ENCODE assay signal across 1 cellular context in the genomic region with DNA sequence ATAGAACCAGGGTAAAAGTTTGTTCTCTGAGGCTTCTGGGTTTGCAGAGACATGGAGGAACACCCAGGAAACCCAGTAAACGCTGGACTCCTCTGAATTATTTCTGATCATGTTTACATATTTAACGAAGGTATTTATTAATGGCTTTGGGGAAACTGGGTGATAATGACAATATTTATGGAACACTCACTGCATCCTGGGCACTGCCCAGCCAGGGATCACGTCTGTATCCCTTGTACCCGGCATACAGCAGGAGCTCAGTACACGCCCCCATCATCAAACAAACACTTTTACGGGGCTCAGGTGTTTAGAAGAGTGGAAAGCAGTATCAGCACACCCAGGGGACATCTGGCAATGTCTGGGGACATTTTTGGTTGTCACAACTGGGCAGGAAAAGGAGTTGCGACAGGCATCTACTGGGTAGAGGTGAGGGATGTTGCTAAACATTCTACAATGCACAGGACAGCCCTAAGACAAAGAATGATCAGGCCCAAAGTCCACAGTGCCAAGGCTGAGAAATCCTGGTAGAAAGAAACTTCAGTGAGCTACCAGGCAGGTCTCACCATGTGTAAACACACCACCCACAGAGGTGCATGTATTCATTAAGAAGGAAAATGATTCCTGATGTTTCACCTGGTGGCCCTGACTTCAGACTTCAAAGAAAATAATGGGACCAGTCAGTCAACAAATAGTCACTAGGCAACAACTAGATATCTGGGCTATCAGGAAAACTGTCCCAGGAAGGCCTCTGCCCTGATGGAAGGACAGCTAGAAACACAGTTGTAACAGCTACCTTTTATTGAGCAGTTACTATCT.
TF ChIP-seq lines count a peak whose summit lies in the region.

No MANE protein-coding gene starts in this region.

TF ChIP-seq in HepG2, 621 proteins besides CTCF, POLR2A, EP300 and RAD21 (continued from another document and continues in another):
- TF ChIP-seq, protein P1, sequence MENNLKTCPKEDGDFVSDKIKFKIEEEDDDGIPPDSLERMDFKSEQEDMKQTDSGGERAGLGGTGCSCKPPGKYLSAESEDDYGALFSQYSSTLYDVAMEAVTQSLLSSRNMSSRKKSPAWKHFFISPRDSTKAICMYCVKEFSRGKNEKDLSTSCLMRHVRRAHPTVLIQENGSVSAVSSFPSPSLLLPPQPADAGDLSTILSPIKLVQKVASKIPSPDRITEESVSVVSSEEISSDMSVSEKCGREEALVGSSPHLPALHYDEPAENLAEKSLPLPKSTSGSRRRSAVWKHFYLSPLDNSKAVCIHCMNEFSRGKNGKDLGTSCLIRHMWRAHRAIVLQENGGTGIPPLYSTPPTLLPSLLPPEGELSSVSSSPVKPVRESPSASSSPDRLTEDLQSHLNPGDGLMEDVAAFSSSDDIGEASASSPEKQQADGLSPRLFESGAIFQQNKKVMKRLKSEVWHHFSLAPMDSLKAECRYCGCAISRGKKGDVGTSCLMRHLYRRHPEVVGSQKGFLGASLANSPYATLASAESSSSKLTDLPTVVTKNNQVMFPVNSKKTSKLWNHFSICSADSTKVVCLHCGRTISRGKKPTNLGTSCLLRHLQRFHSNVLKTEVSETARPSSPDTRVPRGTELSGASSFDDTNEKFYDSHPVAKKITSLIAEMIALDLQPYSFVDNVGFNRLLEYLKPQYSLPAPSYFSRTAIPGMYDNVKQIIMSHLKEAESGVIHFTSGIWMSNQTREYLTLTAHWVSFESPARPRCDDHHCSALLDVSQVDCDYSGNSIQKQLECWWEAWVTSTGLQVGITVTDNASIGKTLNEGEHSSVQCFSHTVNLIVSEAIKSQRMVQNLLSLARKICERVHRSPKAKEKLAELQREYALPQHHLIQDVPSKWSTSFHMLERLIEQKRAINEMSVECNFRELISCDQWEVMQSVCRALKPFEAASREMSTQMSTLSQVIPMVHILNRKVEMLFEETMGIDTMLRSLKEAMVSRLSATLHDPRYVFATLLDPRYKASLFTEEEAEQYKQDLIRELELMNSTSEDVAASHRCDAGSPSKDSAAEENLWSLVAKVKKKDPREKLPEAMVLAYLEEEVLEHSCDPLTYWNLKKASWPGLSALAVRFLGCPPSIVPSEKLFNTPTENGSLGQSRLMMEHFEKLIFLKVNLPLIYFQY (CRISPR knock-in tag; IDR thresholded peaks at IDR 0.05; ENCODE audit: borderline replicate concordance), result no peak
- TF ChIP-seq GABPB1 (CRISPR knock-in tag; IDR thresholded peaks at IDR 0.05), result no peak; the same call in 1 of the 2 replicates
- TF ChIP-seq U2AF2 (IDR thresholded peaks at IDR 0.05; ENCODE audit: low read depth, low read length), result no peak
- no peak; the same call in 1 of the 2 replicates for TF ChIP-seq ZSCAN25 (CRISPR knock-in tag; IDR thresholded peaks at IDR 0.05)
- TF ChIP-seq, protein P2, sequence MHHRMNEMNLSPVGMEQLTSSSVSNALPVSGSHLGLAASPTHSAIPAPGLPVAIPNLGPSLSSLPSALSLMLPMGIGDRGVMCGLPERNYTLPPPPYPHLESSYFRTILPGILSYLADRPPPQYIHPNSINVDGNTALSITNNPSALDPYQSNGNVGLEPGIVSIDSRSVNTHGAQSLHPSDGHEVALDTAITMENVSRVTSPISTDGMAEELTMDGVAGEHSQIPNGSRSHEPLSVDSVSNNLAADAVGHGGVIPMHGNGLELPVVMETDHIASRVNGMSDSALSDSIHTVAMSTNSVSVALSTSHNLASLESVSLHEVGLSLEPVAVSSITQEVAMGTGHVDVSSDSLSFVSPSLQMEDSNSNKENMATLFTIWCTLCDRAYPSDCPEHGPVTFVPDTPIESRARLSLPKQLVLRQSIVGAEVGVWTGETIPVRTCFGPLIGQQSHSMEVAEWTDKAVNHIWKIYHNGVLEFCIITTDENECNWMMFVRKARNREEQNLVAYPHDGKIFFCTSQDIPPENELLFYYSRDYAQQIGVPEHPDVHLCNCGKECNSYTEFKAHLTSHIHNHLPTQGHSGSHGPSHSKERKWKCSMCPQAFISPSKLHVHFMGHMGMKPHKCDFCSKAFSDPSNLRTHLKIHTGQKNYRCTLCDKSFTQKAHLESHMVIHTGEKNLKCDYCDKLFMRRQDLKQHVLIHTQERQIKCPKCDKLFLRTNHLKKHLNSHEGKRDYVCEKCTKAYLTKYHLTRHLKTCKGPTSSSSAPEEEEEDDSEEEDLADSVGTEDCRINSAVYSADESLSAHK (CRISPR knock-in tag; IDR thresholded peaks at IDR 0.05; ENCODE audit: borderline replicate concordance), result no peak
- TF ChIP-seq SNAI1 (CRISPR knock-in tag; IDR thresholded peaks at IDR 0.05; ENCODE audit: borderline replicate concordance), result no peak
- TF ChIP-seq, protein P3, sequence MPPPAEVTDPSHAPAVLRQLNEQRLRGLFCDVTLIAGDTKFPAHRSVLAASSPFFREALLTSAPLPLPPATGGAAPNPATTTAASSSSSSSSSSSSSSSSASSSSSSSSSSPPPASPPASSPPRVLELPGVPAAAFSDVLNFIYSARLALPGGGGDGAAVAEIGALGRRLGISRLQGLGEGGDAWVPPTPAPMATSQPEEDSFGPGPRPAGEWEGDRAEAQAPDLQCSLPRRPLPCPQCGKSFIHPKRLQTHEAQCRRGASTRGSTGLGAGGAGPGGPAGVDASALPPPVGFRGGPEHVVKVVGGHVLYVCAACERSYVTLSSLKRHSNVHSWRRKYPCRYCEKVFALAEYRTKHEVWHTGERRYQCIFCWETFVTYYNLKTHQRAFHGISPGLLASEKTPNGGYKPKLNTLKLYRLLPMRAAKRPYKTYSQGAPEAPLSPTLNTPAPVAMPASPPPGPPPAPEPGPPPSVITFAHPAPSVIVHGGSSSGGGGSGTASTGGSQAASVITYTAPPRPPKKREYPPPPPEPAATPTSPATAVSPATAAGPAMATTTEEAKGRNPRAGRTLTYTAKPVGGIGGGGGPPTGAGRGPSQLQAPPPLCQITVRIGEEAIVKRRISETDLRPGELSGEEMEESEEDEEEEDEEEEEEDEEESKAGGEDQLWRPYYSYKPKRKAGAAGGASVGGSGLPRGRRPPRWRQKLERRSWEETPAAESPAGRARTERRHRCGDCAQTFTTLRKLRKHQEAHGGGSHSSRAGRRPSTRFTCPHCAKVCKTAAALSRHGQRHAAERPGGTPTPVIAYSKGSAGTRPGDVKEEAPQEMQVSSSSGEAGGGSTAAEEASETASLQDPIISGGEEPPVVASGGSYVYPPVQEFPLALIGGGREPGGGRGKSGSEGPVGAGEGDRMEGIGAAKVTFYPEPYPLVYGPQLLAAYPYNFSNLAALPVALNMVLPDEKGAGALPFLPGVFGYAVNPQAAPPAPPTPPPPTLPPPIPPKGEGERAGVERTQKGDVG (CRISPR knock-in tag; IDR thresholded peaks at IDR 0.05; ENCODE audit: borderline replicate concordance), result no peak
- TF ChIP-seq TMF1 (CRISPR knock-in tag; IDR thresholded peaks at IDR 0.05; ENCODE audit: low read depth), result no peak
- TF ChIP-seq ZNF589 (CRISPR knock-in tag; conservative IDR thresholded peaks at IDR 0.05), result no peak
- TF ChIP-seq, protein P4, sequence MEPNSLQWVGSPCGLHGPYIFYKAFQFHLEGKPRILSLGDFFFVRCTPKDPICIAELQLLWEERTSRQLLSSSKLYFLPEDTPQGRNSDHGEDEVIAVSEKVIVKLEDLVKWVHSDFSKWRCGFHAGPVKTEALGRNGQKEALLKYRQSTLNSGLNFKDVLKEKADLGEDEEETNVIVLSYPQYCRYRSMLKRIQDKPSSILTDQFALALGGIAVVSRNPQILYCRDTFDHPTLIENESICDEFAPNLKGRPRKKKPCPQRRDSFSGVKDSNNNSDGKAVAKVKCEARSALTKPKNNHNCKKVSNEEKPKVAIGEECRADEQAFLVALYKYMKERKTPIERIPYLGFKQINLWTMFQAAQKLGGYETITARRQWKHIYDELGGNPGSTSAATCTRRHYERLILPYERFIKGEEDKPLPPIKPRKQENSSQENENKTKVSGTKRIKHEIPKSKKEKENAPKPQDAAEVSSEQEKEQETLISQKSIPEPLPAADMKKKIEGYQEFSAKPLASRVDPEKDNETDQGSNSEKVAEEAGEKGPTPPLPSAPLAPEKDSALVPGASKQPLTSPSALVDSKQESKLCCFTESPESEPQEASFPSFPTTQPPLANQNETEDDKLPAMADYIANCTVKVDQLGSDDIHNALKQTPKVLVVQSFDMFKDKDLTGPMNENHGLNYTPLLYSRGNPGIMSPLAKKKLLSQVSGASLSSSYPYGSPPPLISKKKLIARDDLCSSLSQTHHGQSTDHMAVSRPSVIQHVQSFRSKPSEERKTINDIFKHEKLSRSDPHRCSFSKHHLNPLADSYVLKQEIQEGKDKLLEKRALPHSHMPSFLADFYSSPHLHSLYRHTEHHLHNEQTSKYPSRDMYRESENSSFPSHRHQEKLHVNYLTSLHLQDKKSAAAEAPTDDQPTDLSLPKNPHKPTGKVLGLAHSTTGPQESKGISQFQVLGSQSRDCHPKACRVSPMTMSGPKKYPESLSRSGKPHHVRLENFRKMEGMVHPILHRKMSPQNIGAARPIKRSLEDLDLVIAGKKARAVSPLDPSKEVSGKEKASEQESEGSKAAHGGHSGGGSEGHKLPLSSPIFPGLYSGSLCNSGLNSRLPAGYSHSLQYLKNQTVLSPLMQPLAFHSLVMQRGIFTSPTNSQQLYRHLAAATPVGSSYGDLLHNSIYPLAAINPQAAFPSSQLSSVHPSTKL (CRISPR knock-in tag; IDR thresholded peaks at IDR 0.05), result peak; percentile 98
- no peak for TF ChIP-seq ZBTB20 (CRISPR knock-in tag; IDR thresholded peaks at IDR 0.05; ENCODE audit: borderline replicate concordance, low read depth)
- TF ChIP-seq ZBTB7A (CRISPR knock-in tag; IDR thresholded peaks at IDR 0.05), result peak; percentile 75; the same call in 1 of the 2 replicates
- TF ChIP-seq CBX1 (IDR thresholded peaks at IDR 0.05; ENCODE audit: low read depth), result peak; percentile 30
- peak; percentile 53 for TF ChIP-seq HOXA3 (CRISPR knock-in tag; IDR thresholded peaks at IDR 0.05)
- TF ChIP-seq, protein P5, sequence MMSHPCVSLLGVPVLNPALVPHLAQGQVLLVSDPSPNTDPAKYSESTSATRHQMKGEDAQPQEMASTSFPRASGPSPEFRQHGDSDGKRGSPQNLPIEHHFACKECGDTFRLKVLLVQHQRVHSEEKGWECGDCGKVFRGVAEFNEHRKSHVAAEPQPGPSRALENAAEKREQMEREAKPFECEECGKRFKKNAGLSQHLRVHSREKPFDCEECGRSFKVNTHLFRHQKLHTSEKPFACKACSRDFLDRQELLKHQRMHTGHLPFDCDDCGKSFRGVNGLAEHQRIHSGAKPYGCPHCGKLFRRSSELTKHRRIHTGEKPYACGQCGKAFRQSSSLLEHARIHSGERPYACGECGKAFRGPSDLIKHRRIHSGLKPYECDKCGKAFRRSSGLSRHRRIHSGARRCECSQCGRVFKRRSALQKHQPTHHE (CRISPR knock-in tag; IDR thresholded peaks at IDR 0.05; ENCODE audit: borderline replicate concordance), result no peak
- no peak for TF ChIP-seq NONO (IDR thresholded peaks at IDR 0.05)
- no peak for TF ChIP-seq NONO (CRISPR knock-in tag; conservative IDR thresholded peaks at IDR 0.05)
- no peak for TF ChIP-seq JARID2 (CRISPR knock-in tag; IDR thresholded peaks at IDR 0.05; ENCODE audit: insufficient replicate concordance)
- TF ChIP-seq SMARCE1 (IDR thresholded peaks at IDR 0.05; ENCODE audit: borderline replicate concordance), result no peak
- no peak for TF ChIP-seq TAF1 (CRISPR knock-in tag; IDR thresholded peaks at IDR 0.05)
- TF ChIP-seq, protein P6, sequence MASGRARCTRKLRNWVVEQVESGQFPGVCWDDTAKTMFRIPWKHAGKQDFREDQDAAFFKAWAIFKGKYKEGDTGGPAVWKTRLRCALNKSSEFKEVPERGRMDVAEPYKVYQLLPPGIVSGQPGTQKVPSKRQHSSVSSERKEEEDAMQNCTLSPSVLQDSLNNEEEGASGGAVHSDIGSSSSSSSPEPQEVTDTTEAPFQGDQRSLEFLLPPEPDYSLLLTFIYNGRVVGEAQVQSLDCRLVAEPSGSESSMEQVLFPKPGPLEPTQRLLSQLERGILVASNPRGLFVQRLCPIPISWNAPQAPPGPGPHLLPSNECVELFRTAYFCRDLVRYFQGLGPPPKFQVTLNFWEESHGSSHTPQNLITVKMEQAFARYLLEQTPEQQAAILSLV (CRISPR knock-in tag; IDR thresholded peaks at IDR 0.05; ENCODE audit: borderline replicate concordance), result no peak
- TF ChIP-seq, protein P7, sequence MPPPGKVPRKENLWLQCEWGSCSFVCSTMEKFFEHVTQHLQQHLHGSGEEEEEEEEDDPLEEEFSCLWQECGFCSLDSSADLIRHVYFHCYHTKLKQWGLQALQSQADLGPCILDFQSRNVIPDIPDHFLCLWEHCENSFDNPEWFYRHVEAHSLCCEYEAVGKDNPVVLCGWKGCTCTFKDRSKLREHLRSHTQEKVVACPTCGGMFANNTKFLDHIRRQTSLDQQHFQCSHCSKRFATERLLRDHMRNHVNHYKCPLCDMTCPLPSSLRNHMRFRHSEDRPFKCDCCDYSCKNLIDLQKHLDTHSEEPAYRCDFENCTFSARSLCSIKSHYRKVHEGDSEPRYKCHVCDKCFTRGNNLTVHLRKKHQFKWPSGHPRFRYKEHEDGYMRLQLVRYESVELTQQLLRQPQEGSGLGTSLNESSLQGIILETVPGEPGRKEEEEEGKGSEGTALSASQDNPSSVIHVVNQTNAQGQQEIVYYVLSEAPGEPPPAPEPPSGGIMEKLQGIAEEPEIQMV (CRISPR knock-in tag; IDR thresholded peaks at IDR 0.05; ENCODE audit: low read depth), result no peak
- TF ChIP-seq, protein P8, sequence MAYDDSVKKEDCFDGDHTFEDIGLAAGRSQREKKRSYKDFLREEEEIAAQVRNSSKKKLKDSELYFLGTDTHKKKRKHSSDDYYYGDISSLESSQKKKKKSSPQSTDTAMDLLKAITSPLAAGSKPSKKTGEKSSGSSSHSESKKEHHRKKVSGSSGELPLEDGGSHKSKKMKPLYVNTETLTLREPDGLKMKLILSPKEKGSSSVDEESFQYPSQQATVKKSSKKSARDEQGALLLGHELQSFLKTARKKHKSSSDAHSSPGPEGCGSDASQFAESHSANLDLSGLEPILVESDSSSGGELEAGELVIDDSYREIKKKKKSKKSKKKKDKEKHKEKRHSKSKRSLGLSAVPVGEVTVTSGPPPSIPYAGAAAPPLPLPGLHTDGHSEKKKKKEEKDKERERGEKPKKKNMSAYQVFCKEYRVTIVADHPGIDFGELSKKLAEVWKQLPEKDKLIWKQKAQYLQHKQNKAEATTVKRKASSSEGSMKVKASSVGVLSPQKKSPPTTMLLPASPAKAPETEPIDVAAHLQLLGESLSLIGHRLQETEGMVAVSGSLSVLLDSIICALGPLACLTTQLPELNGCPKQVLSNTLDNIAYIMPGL (CRISPR knock-in tag; IDR thresholded peaks at IDR 0.05; ENCODE audit: borderline replicate concordance in 1 of 2, low read depth in 1 of 2), result no peak
- TF ChIP-seq JUN (CRISPR knock-in tag; IDR thresholded peaks at IDR 0.05), result peak; percentile 60; the same call in 1 of the 2 replicates
- TF ChIP-seq ZNF878 (CRISPR knock-in tag; IDR thresholded peaks at IDR 0.05), result no peak
- peak; percentile 73 for TF ChIP-seq SALL1 (CRISPR knock-in tag; IDR thresholded peaks at IDR 0.05)
- TF ChIP-seq KAT7 (CRISPR knock-in tag; IDR thresholded peaks at IDR 0.05; ENCODE audit: borderline replicate concordance), result no peak; the same call in 1 of the 2 replicates
- no peak for TF ChIP-seq PHF5A (CRISPR knock-in tag; IDR thresholded peaks at IDR 0.05; ENCODE audit: low read depth, unreplicated experiment)
- TF ChIP-seq PLRG1 (conservative IDR thresholded peaks at IDR 0.05), result no peak
- peak; percentile 30; the same call in 1 of the 2 replicates for TF ChIP-seq KDM6A (CRISPR knock-in tag; IDR thresholded peaks at IDR 0.05; ENCODE audit: low read depth)
- peak; percentile 79; the same call in 1 of the 2 replicates for TF ChIP-seq RXRA (CRISPR knock-in tag; IDR thresholded peaks at IDR 0.05)
- TF ChIP-seq, protein P9, sequence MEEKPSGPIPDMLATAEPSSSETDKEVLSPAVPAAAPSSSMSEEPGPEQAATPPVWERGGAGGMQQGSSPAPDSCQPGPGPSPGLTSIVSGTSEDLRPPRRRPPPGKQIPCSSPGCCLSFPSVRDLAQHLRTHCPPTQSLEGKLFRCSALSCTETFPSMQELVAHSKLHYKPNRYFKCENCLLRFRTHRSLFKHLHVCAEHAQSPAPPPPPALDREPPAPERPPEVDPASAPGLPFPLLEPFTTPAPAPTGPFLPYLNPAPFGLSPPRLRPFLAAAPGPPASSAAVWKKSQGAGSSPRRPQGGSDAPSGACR (CRISPR knock-in tag; IDR thresholded peaks at IDR 0.05), result peak; percentile 83; the same call in 1 of the 2 replicates
- TF ChIP-seq ZNF251 (CRISPR knock-in tag; IDR thresholded peaks at IDR 0.05), result no peak
- TF ChIP-seq GATAD1 (CRISPR knock-in tag; IDR thresholded peaks at IDR 0.05), result peak; percentile 66
